21 cellular contexts compared by ENCODE assay signal in the genomic region with DNA sequence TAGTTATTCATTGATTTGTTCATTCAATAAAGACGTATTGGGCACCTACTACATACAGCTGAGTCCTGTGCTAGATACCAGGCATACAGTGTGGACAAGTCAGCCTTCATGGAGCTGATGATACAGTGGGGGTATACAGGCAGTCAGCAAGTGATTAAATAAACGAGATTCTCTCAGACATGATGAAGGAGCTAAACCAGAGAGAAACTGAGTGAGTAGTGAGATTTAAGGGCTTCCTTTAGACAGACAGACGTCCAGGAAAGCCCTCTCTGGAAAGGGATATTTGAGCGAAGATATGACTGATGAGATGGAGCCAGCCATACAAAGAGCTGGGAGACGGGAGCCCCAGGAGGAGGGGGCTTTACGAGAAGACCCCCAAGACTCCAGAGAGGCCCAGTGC.
"Had no signal": no experiment of that assay in that cellular context is flagged by ENCODE, and none has a peak within 500 bp of the region (broad histone marks: within the 10 kb centered on the region; RNA-seq: fewer than 3 reads in every experiment).

No MANE protein-coding gene starts in this region.

- H3K9me3 Mint-ChIP-seq: mesothelial cell of epicardium had no signal

- DNase-seq: dermis blood vessel endothelial cell; dorsolateral prefrontal cortex; effector CD4-positive, alpha-beta T cell; effector memory CD4-positive, alpha-beta T cell; erythroblast; esophagus squamous epithelium; foreskin fibroblast; gastrocnemius medialis; glutamatergic neuron; heart right ventricle; hippocampal formation; left cardiac atrium; left lung; left ventricle myocardium superior; lower lobe of right lung; mesenchymal stem cell; mucosa of descending colon had no signal

- H3K36me3 Mint-ChIP-seq: mesothelial cell of epicardium had no signal

- H3K4me3 Mint-ChIP-seq: mesothelial cell of epicardium had no signal

- H3K9me3 ChIP-seq: esophagus squamous epithelium, gastrocnemius medialis, heart right ventricle, left lung, lower lobe of right lung, mucosa of descending colon had no signal

- H3K27ac ChIP-seq: coronary artery, epithelial cell of prostate, esophagus squamous epithelium, gastrocnemius medialis, heart right ventricle, left lung, lower lobe of right lung had no signal

- H3K4me1 ChIP-seq: esophagus squamous epithelium, gastrocnemius medialis, left lung, lower lobe of right lung had no signal

- H3K36me3 ChIP-seq: esophagus squamous epithelium, gastrocnemius medialis, heart right ventricle, left lung, lower lobe of right lung had no signal

- ATAC-seq: esophagus mucosa, gastrocnemius medialis, left cardiac atrium, left lung, left ventricle myocardium superior, lower lobe of right lung, mucosa of descending colon had no signal

- H3K27me3 ChIP-seq: dorsolateral prefrontal cortex, gastrocnemius medialis had no signal

- H3K4me3 ChIP-seq: coronary artery, dorsolateral prefrontal cortex, esophagus squamous epithelium, gastrocnemius medialis, heart right ventricle, left lung, lower lobe of right lung, mucosa of descending colon had no signal
